In the genomic region with DNA sequence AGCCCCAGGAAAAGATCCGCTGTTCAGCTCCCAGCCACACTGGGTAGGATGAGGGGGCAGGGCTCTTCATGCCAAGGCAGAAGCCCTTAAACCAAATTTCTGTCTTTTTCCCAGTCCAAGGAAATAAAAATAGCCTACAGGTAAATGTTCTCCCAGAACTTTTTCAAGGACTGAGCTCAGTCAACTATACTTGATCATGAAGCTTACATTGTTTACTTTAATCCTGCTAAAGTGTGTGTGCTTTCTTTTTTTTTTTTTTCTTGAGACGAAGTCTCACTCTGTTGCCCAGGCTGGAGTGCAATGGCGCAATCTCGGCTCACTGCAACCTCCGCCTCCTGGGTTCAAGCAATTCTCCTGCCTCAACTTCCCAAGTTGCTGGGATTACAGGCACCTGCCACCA, we compare ENCODE assay signal across 31 cellular contexts. TPM values are rescaled to one million over a fixed set of nuclear protein-coding genes. Genes with fewer than 3 reads are reported as not detected.
"Had no signal": no experiment of that assay in that cellular context is flagged by ENCODE, and none has a peak within 500 bp of the region (broad histone marks: within the 10 kb centered on the region; RNA-seq: fewer than 3 reads in every experiment).

No MANE protein-coding gene starts in this region.

- ATAC-seq: effector memory CD8-positive, alpha-beta T cell; esophagus mucosa; gastrocnemius medialis; heart right ventricle; left colon; left lobe of liver; left ventricle myocardium superior; mucosa of descending colon had no signal

- DNase-seq: cerebellar nuclear complex; colonic mucosa; cortex of kidney; effector CD8-positive, alpha-beta T cell; effector memory CD8-positive, alpha-beta T cell; endodermal cell; erythroblast; esophagus squamous epithelium; foreskin fibroblast; foreskin melanocyte; gastrocnemius medialis; glutamatergic neuron; head of caudate nucleus; heart right ventricle; hippocampal formation; islet precursor cell; kidney; kidney glomerular epithelial cell; left colon; left ventricle myocardium superior; mesenchymal stem cell; mucosa of descending colon had no signal

- H3K9me3 ChIP-seq: colonic mucosa, esophagus squamous epithelium, gastrocnemius medialis, heart right ventricle, mucosa of descending colon had no signal

- H3K27me3 ChIP-seq: colonic mucosa, esophagus squamous epithelium, gastrocnemius medialis, heart right ventricle had no signal

- H3K4me3 ChIP-seq: colonic mucosa, esophagus squamous epithelium, gastrocnemius medialis, heart right ventricle, mucosa of descending colon had no signal

- H3K27ac ChIP-seq: colonic mucosa, epithelial cell of prostate, esophagus squamous epithelium, gastrocnemius medialis, heart right ventricle had no signal

- H3K36me3 ChIP-seq: colonic mucosa, gastrocnemius medialis had no signal

- H3K4me1 ChIP-seq: colonic mucosa, esophagus squamous epithelium, gastrocnemius medialis, heart right ventricle had no signal

RNA-seq across cellular contexts. Expression of a gene that starts 17.9 kb away (rescaled TPM):
- total RNA-seq: chondrocyte, dermis microvascular lymphatic vessel endothelial cell, esophagus mucosa, gastrocnemius medialis, glomerular endothelial cell, heart right ventricle, kidney, left colon, left ventricle myocardium superior, lung microvascular endothelial cell, mesenteric fat pad, mesothelial cell of epicardium, mucosa of descending colon had no signal
